21 cellular contexts compared by ENCODE assay signal in genomic region chr2:26687328-26687727, GRCh38. TPM values are rescaled to one million over a fixed set of nuclear protein-coding genes. Genes with fewer than 3 reads are reported as not detected.
DNase-seq lines count a peak whose midpoint lies in the region; TF ChIP-seq lines count a peak whose summit lies in the region.
"Had no signal": no experiment of that assay in that cellular context is flagged by ENCODE, and none has a peak within 500 bp of the region (broad histone marks: within the 10 kb centered on the region; RNA-seq: fewer than 3 reads in every experiment).

No MANE protein-coding gene starts in this region.

- DNase-seq in NCI-H1092 treated with DMSO at 0.1 percent for 48 hours (lab: John Stamatoyannopoulos, UW) (peak; percentile 62), NCI-H1092 (lab: John Stamatoyannopoulos, UW) (no peak), NCI-H1694 treated with DMSO at 0.1 percent for 48 hours (lab: John Stamatoyannopoulos, UW) (peak; percentile 57), NCI-H774 (lab: John Stamatoyannopoulos, UW) (peak; percentile 70), progenitor cell of endocrine pancreas (ENCODE audit: low spot score, unreplicated experiment) (no peak), esophagus squamous epithelium (lab: John Stamatoyannopoulos, UW) (no peak), MV-4-11 (lab: John Stamatoyannopoulos, UW) (no peak)
- no peak for DNase-seq in activated effector memory CD4-positive, alpha-beta T cell treated with Interleukin-2 at 50 U/mL for 16 hours
- DNase-seq: 8988T; activated CD4-positive, alpha-beta T cell treated with anti-CD3 and anti-CD28 coated beads, Interleukin-2, amount 50 U/mL, for 1 hour; amniotic stem cell; central memory CD4-positive, alpha-beta T cell; HCEC 1CT; stimulated activated CD4-positive, alpha-beta T cell treated with anti-CD3 and anti-CD28 coated beads, Interleukin-4, amount 100 ng/mL, for 24 hours; upper lobe of right lung had no signal

- H3K27me3 Mint-ChIP-seq in progenitor cell of endocrine pancreas, result peaks cover 23% of the 10 kb centered on the region

- peaks cover 0 to 82% (median 0%) of the 10 kb centered on the region in 4 donors for H3K27me3 ChIP-seq in esophagus squamous epithelium
- H3K27me3 ChIP-seq: upper lobe of right lung had no signal

- H3K4me1 ChIP-seq in esophagus squamous epithelium, result peaks cover 0 to 28% (median 3%) of the 10 kb centered on the region in 3 donors

- TF ChIP-seq CTCF in progenitor cell of endocrine pancreas (IDR thresholded peaks at IDR 0.05; ENCODE audit: unreplicated experiment) (no peak), esophagus squamous epithelium (IDR thresholded peaks at IDR 0.05) (no peak)

- no peaks in the 10 kb centered on the region for H3K36me3 ChIP-seq in esophagus squamous epithelium
- H3K36me3 ChIP-seq: upper lobe of right lung had no signal

- no peak overlapping the region for H3K4me3 Mint-ChIP-seq in progenitor cell of endocrine pancreas (ENCODE audit: low read depth)
- H3K4me3 Mint-ChIP-seq: natural killer cell treated with Interleukin-12 subunit alpha and Interleukin-12 subunit beta and Interleukin-15 and Interleukin-18, amount 100 ng/mL, for 72 hours had no signal

- H3K9me3 Mint-ChIP-seq in progenitor cell of endocrine pancreas (ENCODE audit: low read depth), result no peaks in the 10 kb centered on the region
- H3K9me3 Mint-ChIP-seq: natural killer cell treated with Interleukin-12 subunit alpha and Interleukin-12 subunit beta and Interleukin-15 and Interleukin-18, amount 100 ng/mL, for 72 hours had no signal

- TF ChIP-seq POLR2A in esophagus squamous epithelium (IDR thresholded peaks at IDR 0.05), result no peak

- H3K27ac Mint-ChIP-seq in progenitor cell of endocrine pancreas, result peak overlapping the region; percentile 96
- H3K27ac Mint-ChIP-seq: natural killer cell treated with Interleukin-12 subunit alpha and Interleukin-12 subunit beta and Interleukin-15 and Interleukin-18, amount 100 ng/mL, for 72 hours had no signal

- H3K4me1 Mint-ChIP-seq in progenitor cell of endocrine pancreas (ENCODE audit: low read depth), result peaks cover 45% of the 10 kb centered on the region

- no peaks in the 10 kb centered on the region for H3K36me3 Mint-ChIP-seq in progenitor cell of endocrine pancreas (ENCODE audit: insufficient read depth)
- H3K36me3 Mint-ChIP-seq: natural killer cell treated with Interleukin-12 subunit alpha and Interleukin-12 subunit beta and Interleukin-15 and Interleukin-18, amount 100 ng/mL, for 72 hours had no signal

- H3K4me3 ChIP-seq in esophagus squamous epithelium, result no peak overlapping the region
- H3K4me3 ChIP-seq: upper lobe of right lung had no signal

- intact Hi-C loops in esophagus squamous epithelium (cut with DNase I), result no loop called here

- no peak overlapping the region for H3K27ac ChIP-seq in esophagus squamous epithelium
- H3K27ac ChIP-seq: upper lobe of right lung had no signal

- WGBS in esophagus squamous epithelium, 2 donors, result 21 to 25% methylated on average over 2 of the region's 4 CpGs

- H3K9me3 ChIP-seq in esophagus squamous epithelium, result no peaks in the 10 kb centered on the region
- H3K9me3 ChIP-seq: upper lobe of right lung had no signal

RNA-seq across cellular contexts. Expression of gene KCNK3, which starts 5.2 kb away (rescaled TPM):
- total RNA-seq in progenitor cell of endocrine pancreas (1.2 and 1.5 TPM in 2 replicates), esophagus squamous epithelium (1 to 10 TPM in 1 of 4 donors, under 1 TPM in 3; 0.66 to 1.6 (median 0.84) TPM)
- total RNA-seq: natural killer cell treated with Interleukin-12 subunit alpha and Interleukin-12 subunit beta and Interleukin-15 and Interleukin-18, amount 100 ng/mL, for 72 hours; OCI-LY7 had no signal

RNA-seq across cellular contexts. Expression of gene CIB4, which starts 46.2 kb away (rescaled TPM):
- total RNA-seq in progenitor cell of endocrine pancreas (not detected in 2 replicates), esophagus squamous epithelium (under 1 TPM in 1 of 4 donors, not detected in 3; 0.57 TPM)
- total RNA-seq: epithelial cell of proximal tubule; frontal cortex; M059J; natural killer cell treated with Interleukin-12 subunit alpha and Interleukin-12 subunit beta and Interleukin-15 and Interleukin-18, amount 100 ng/mL, for 72 hours; OCI-LY7; Right ventricle myocardium inferior; upper lobe of right lung had no signal

Comparison
In these comparisons a context has a peak if more than half of its experiments do, and no peak if none do; other contexts are left out.
1. DNase-seq: peak in NCI-H1092 treated with DMSO at 0.1 percent for 48 hours (single experiment), NCI-H1694 treated with DMSO at 0.1 percent for 48 hours (single experiment) and NCI-H774 (single experiment); none in NCI-H1092 (single experiment), progenitor cell of endocrine pancreas (single experiment), activated effector memory CD4-positive, alpha-beta T cell treated with Interleukin-2 at 50 U/mL for 16 hours (single experiment), esophagus squamous epithelium (single experiment) and MV-4-11 (single experiment).